In the genomic region with DNA sequence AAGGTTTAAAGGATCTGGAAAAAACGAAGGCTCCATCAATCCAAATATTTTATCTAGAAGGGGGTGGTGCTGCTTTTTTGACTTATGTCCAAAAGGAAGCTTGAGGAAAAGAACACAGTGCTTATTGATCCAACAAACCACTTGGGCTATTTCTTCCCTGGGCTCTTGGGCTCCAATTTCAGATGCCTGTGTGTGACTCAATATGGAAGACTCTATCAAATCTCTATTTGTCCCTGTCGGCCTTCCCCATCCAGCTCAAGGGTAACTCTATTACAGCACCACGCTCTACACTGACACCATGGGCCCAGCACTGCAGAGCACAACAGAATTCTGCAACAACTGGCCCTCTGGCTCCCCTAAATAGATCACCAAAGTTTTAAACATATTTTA, we compare ENCODE assay signal across 10 cellular contexts. TPM values are rescaled to one million over a fixed set of nuclear protein-coding genes. Genes with fewer than 3 reads are reported as not detected.
DNase-seq lines count a peak whose midpoint lies in the region; ATAC-seq lines count a peak whose summit lies in the region.
"Had no signal": no experiment of that assay in that cellular context is flagged by ENCODE, and none has a peak within 500 bp of the region (broad histone marks: within the 10 kb centered on the region; RNA-seq: fewer than 3 reads in every experiment).

No MANE protein-coding gene starts in this region.

- H3K4me3 Mint-ChIP-seq in IgD-negative memory B cell (no peak overlapping the region), memory B cell (no peak overlapping the region)
- H3K4me3 Mint-ChIP-seq in activated naive CD8-positive, alpha-beta T cell treated with anti-CD3 and anti-CD28 coated beads for 36 hours: no peak overlapping the region
- no peak overlapping the region for H3K4me3 Mint-ChIP-seq in activated CD8-positive, alpha-beta memory T cell treated with anti-CD3 and anti-CD28 coated beads, Interleukin-2, amount 10 ng/mL, durations not matched to agents 7 days and 5 days

- ATAC-seq in memory B cell (ENCODE audit: low read depth): no peak
- no peak for ATAC-seq in activated CD8-positive, alpha-beta memory T cell treated with anti-CD3 and anti-CD28 coated beads, Interleukin-2, amount 10 ng/mL, durations not matched to agents 7 days and 5 days
- ATAC-seq in GM19397 (IDR thresholded peaks at IDR 0.05; ENCODE audit: unreplicated experiment): no peak

- peaks cover 38 to 64% (median 61%) of the 10 kb centered on the region in 3 donors for H3K4me1 Mint-ChIP-seq in IgD-negative memory B cell
- peaks cover 82% of the 10 kb centered on the region for H3K4me1 Mint-ChIP-seq in activated naive CD8-positive, alpha-beta T cell treated with anti-CD3 and anti-CD28 coated beads for 36 hours
- peaks cover 48% of the 10 kb centered on the region for H3K4me1 Mint-ChIP-seq in memory B cell
- H3K4me1 Mint-ChIP-seq in activated CD8-positive, alpha-beta memory T cell treated with anti-CD3 and anti-CD28 coated beads, Interleukin-2, amount 10 ng/mL, durations not matched to agents 7 days and 5 days: peaks cover 66% of the 10 kb centered on the region

- H3K27ac Mint-ChIP-seq in IgD-negative memory B cell (peak overlapping the region; percentile 18 to 86 (median 19)), memory B cell (peak overlapping the region; percentile 45)
- peak overlapping the region; percentile 69 for H3K27ac Mint-ChIP-seq in activated naive CD8-positive, alpha-beta T cell treated with anti-CD3 and anti-CD28 coated beads for 36 hours
- no peak overlapping the region for H3K27ac Mint-ChIP-seq in activated CD8-positive, alpha-beta memory T cell treated with anti-CD3 and anti-CD28 coated beads, Interleukin-2, amount 10 ng/mL, durations not matched to agents 7 days and 5 days

- H3K27me3 Mint-ChIP-seq in IgD-negative memory B cell (no peaks in the 10 kb centered on the region), memory B cell (no peaks in the 10 kb centered on the region)
- no peaks in the 10 kb centered on the region for H3K27me3 Mint-ChIP-seq in activated naive CD8-positive, alpha-beta T cell treated with anti-CD3 and anti-CD28 coated beads for 36 hours
- H3K27me3 Mint-ChIP-seq in activated CD8-positive, alpha-beta memory T cell treated with anti-CD3 and anti-CD28 coated beads, Interleukin-2, amount 10 ng/mL, durations not matched to agents 7 days and 5 days: no peaks in the 10 kb centered on the region

- no peaks in the 10 kb centered on the region for H3K36me3 Mint-ChIP-seq in IgD-negative memory B cell
- peaks cover 50% of the 10 kb centered on the region for H3K36me3 Mint-ChIP-seq in activated naive CD8-positive, alpha-beta T cell treated with anti-CD3 and anti-CD28 coated beads for 36 hours
- H3K36me3 Mint-ChIP-seq in memory B cell: peaks cover 15% of the 10 kb centered on the region
- peaks cover 30% of the 10 kb centered on the region for H3K36me3 Mint-ChIP-seq in activated CD8-positive, alpha-beta memory T cell treated with anti-CD3 and anti-CD28 coated beads, Interleukin-2, amount 10 ng/mL, durations not matched to agents 7 days and 5 days

- CTCF ChIA-PET in activated CD8-positive, alpha-beta memory T cell treated with anti-CD3 and anti-CD28 coated beads, Interleukin-2, amount 10 ng/mL, durations not matched to agents 7 days and 5 days (lab: Charles Lee): interaction anchor here (1.2 kb wide), 1 partner anchor 12 kb away, joined by 3 read pairs; no protein-coding TSS in a partner anchor

- no peaks in the 10 kb centered on the region for H3K9me3 Mint-ChIP-seq in IgD-negative memory B cell
- H3K9me3 Mint-ChIP-seq in activated naive CD8-positive, alpha-beta T cell treated with anti-CD3 and anti-CD28 coated beads for 36 hours: no peaks in the 10 kb centered on the region
- H3K9me3 Mint-ChIP-seq in memory B cell: no peaks in the 10 kb centered on the region
- H3K9me3 Mint-ChIP-seq in activated CD8-positive, alpha-beta memory T cell treated with anti-CD3 and anti-CD28 coated beads, Interleukin-2, amount 10 ng/mL, durations not matched to agents 7 days and 5 days (ENCODE audit: low read depth): no peaks in the 10 kb centered on the region

- DNase-seq in activated naive CD8-positive, alpha-beta T cell treated with anti-CD3 and anti-CD28 coated beads for 36 hours: no peak
- no peak for DNase-seq in memory B cell (ENCODE audit: low spot score in 2 of 2)
- DNase-seq in substantia nigra (lab: John Stamatoyannopoulos, UW): no peak
- DNase-seq in amniotic stem cell (lab: John Stamatoyannopoulos, UW): no peak
- DNase-seq in activated CD8-positive, alpha-beta memory T cell treated with anti-CD3 and anti-CD28 coated beads, Interleukin-2, amount 10 ng/mL, durations not matched to agents 7 days and 5 days: no peak
- no peak for DNase-seq in occipital lobe (lab: John Stamatoyannopoulos, UW)
- DNase-seq: DMS153, NCI-H2029 had no signal

- H3K27ac ChIP-seq in substantia nigra (ENCODE audit: low read depth, low read length, poor library complexity, severe bottlenecking): peak overlapping the region; percentile 46

RNA-seq across cellular contexts. Expression of a gene that starts 51.7 kb away (rescaled TPM):
- 419 TPM for polyA plus RNA-seq in IgD-negative memory B cell
- 100 to 1,000 TPM; 324 to 332 TPM for total RNA-seq in activated naive CD8-positive, alpha-beta T cell treated with anti-CD3 and anti-CD28 coated beads for 36 hours
- 100 to 1,000 TPM; 411 to 427 TPM for total RNA-seq in activated CD8-positive, alpha-beta memory T cell treated with anti-CD3 and anti-CD28 coated beads, Interleukin-2, amount 10 ng/mL, durations not matched to agents 7 days and 5 days
- 38.4 TPM for total RNA-seq in occipital lobe
